Comparison of ENCODE assay signal across 9 cellular contexts in genomic region chr19:44746616-44746945, GRCh38. TPM values are rescaled to one million over a fixed set of nuclear protein-coding genes. Genes with fewer than 3 reads are reported as not detected.
DNase-seq lines count a peak whose midpoint lies in the region; ATAC-seq and TF ChIP-seq lines count a peak whose summit lies in the region.
"Had no signal": no experiment of that assay in that cellular context is flagged by ENCODE, and none has a peak within 500 bp of the region (broad histone marks: within the 10 kb centered on the region; RNA-seq: fewer than 3 reads in every experiment).

No MANE protein-coding gene starts in this region.

- H3K9me3 Mint-ChIP-seq in CD8-positive, alpha-beta T cell = no peaks in the 10 kb centered on the region

- TF ChIP-seq POLR2A in esophagus muscularis mucosa (IDR thresholded peaks at IDR 0.05; ENCODE audit: low read depth) (no peak), prostate gland (IDR thresholded peaks at IDR 0.05) (no peak)

- no peak for TF ChIP-seq EP300 in esophagus muscularis mucosa (IDR thresholded peaks at IDR 0.05)

- peaks cover 11% of the 10 kb centered on the region for H3K36me3 Mint-ChIP-seq in CD8-positive, alpha-beta T cell

- peaks cover 36% of the 10 kb centered on the region for H3K4me1 ChIP-seq in CD8-positive, alpha-beta T cell (ENCODE audit: insufficient read depth, low read length)
- H3K4me1 ChIP-seq in Panc1 (ENCODE audit: control insufficient read depth, insufficient read depth, low read length) = peaks cover 40% of the 10 kb centered on the region
- peaks cover 62 to 94% (median 89%) of the 10 kb centered on the region in 4 donors for H3K4me1 ChIP-seq in esophagus muscularis mucosa
- peaks cover 31% of the 10 kb centered on the region for H3K4me1 ChIP-seq in prostate gland (replicated peaks)

- no peak for ATAC-seq in CD8-positive, alpha-beta T cell
- no peak for ATAC-seq in Panc1
- ATAC-seq in sciatic nerve = no peak

- H3K27ac Mint-ChIP-seq in CD8-positive, alpha-beta T cell = peak overlapping the region; percentile 87

- no peaks in the 10 kb centered on the region for H3K27me3 ChIP-seq in CD8-positive, alpha-beta T cell (ENCODE audit: insufficient read depth, low read length)
- H3K27me3 ChIP-seq in Panc1 (ENCODE audit: control insufficient read depth, insufficient read depth, low read length) (no peaks in the 10 kb centered on the region), esophagus muscularis mucosa (no peaks in the 10 kb centered on the region), prostate gland (replicated peaks; ENCODE audit: insufficient read depth) (no peaks in the 10 kb centered on the region)

- peaks cover 44% of the 10 kb centered on the region for H3K4me1 Mint-ChIP-seq in CD8-positive, alpha-beta T cell (ENCODE audit: low read depth)

- 86% methylated on average over 5 of the region's 5 CpGs for WGBS in esophagus muscularis mucosa
- 76% methylated on average over 5 of the region's 5 CpGs for WGBS in prostate gland

- TF ChIP-seq CTCF in CD8-positive, alpha-beta T cell (IDR thresholded peaks at IDR 0.05) = no peak
- TF ChIP-seq CTCF in Panc1 (IDR thresholded peaks at IDR 0.05) = no peak
- TF ChIP-seq CTCF in esophagus muscularis mucosa (IDR thresholded peaks at IDR 0.05) = no peak
- TF ChIP-seq CTCF in prostate gland (IDR thresholded peaks at IDR 0.05) = no peak

- H3K4me3 Mint-ChIP-seq in CD8-positive, alpha-beta T cell = peak overlapping the region; percentile 71

- intact Hi-C loops in CD8-positive, alpha-beta T cell (cut with DNase I, micrococcal nuclease) = loop anchor here (2.0 to 5.0 kb wide), 2 partner anchors 22 to 836 kb away; partner anchors contain the start of gene OPA3 (in 1 of the 2)
- intact Hi-C loops in Panc1 (cut with micrococcal nuclease; ENCODE audit: unreplicated experiment) = no loop called here
- intact Hi-C loops in esophagus muscularis mucosa (cut with DNase I) = no loop called here
- intact Hi-C loops in prostate gland (cut with DNase I) = no loop called here
- intact Hi-C loops in sciatic nerve (cut with DNase I) = no loop called here

- POLR2A ChIA-PET in CD8-positive, alpha-beta T cell (lab: Charles Lee) = no interaction called here
- POLR2A ChIA-PET in Panc1 (lab: Charles Lee) = no interaction called here

- no peak overlapping the region for H3K27ac ChIP-seq in CD8-positive, alpha-beta T cell (ENCODE audit: low read depth, low read length)
- peak overlapping the region; percentile 92 for H3K27ac ChIP-seq in Panc1 (ENCODE audit: low read length)
- H3K27ac ChIP-seq in esophagus muscularis mucosa (replicated peaks in 1 of 4) = peak overlapping the region; percentile 89 to 96 (median 94)
- H3K27ac ChIP-seq in prostate gland = peak overlapping the region; percentile 96

- DNase-seq in CD8-positive, alpha-beta T cell = no peak
- DNase-seq in Panc1 (ENCODE audit: low read depth, low spot score) (no peak), esophagus muscularis mucosa (ENCODE audit: extremely low spot score) (no peak), prostate gland (ENCODE audit: low spot score) (no peak), NCI-H510A treated with DMSO at 0.1 percent for 48 hours (lab: John Stamatoyannopoulos, UW) (no peak), KG1 (lab: John Stamatoyannopoulos, UW) (no peak), NCI-H524 (lab: John Stamatoyannopoulos, UW) (no peak), sciatic nerve (ENCODE audit: low spot score) (no peak)
- DNase-seq: retina had no signal

- in situ Hi-C loops in Panc1 (cut with HindIII; ENCODE audit: low pct_unique_long_range_greater_than_20kb, low sequenced_read_pairs) = no loop called here

- no TSS peak for BruUV-seq in Panc1 (replicated peaks; lab: Mats Ljungman, UMichigan)

- H3K9me3 ChIP-seq in CD8-positive, alpha-beta T cell (ENCODE audit: low read length) = no peaks in the 10 kb centered on the region
- H3K9me3 ChIP-seq in Panc1 (ENCODE audit: control insufficient read depth, insufficient read depth, low read depth, low read length) (no peaks in the 10 kb centered on the region), esophagus muscularis mucosa (no peaks in the 10 kb centered on the region), prostate gland (no peaks in the 10 kb centered on the region)

- CTCF ChIA-PET in CD8-positive, alpha-beta T cell (lab: Charles Lee) = no interaction called here
- CTCF ChIA-PET in Panc1 (lab: Charles Lee) = no interaction called here

- no peaks in the 10 kb centered on the region for H3K27me3 Mint-ChIP-seq in CD8-positive, alpha-beta T cell (ENCODE audit: low read depth)

- H3K4me3 ChIP-seq in CD8-positive, alpha-beta T cell (ENCODE audit: low read depth, low read length) = no peak overlapping the region
- H3K4me3 ChIP-seq in Panc1 (ENCODE audit: low read depth in 2 of 2, low read length in 2 of 2) = no peak overlapping the region
- peak overlapping the region in 1 of 4 donors; percentile 83 for H3K4me3 ChIP-seq in esophagus muscularis mucosa
- no peak overlapping the region for H3K4me3 ChIP-seq in prostate gland

- H3K36me3 ChIP-seq in CD8-positive, alpha-beta T cell (ENCODE audit: insufficient read depth, low read length) = no peaks in the 10 kb centered on the region
- H3K36me3 ChIP-seq in Panc1 (ENCODE audit: control insufficient read depth, insufficient read depth, low read length) (no peaks in the 10 kb centered on the region; the same call in 1 of the 2 replicates), esophagus muscularis mucosa (peaks cover 0 to 19% (median 8%) of the 10 kb centered on the region in 4 donors), prostate gland (no peaks in the 10 kb centered on the region)

RNA-seq across cellular contexts. Expression of gene BCL3, which starts 1.9 kb away (rescaled TPM):
- total RNA-seq in CD8-positive, alpha-beta T cell = 100 to 1,000 TPM; 107 to 116 TPM
- total RNA-seq in Panc1 (2021; ENCODE audit: unreplicated experiment) (48.5 TPM), esophagus muscularis mucosa (100 to 1,000 TPM in 1 of 4 donors, 10 to 100 TPM in 2, 1 to 10 TPM in 1; 10.0 to 147 (median 20.2) TPM), prostate gland (10 to 100 TPM; 22.6 to 44.0 TPM), sciatic nerve (117 TPM)
- 80.9 TPM for polyA plus RNA-seq in Panc1 (2012; ENCODE audit: insufficient read length)

RNA-seq across cellular contexts. Expression of gene CBLC, which starts 31.1 kb away (rescaled TPM):
- total RNA-seq in CD8-positive, alpha-beta T cell = not detected
- 0.80 TPM for total RNA-seq in Panc1 (2021; ENCODE audit: unreplicated experiment)
- 2.3 TPM for polyA plus RNA-seq in Panc1 (2012; ENCODE audit: insufficient read length)
- total RNA-seq in esophagus muscularis mucosa = under 1 TPM in 2 of 4 donors, not detected in 2; 0.34 to 0.50 TPM
- total RNA-seq in prostate gland = 10 to 100 TPM; 30.1 to 33.6 TPM
- total RNA-seq in sciatic nerve = not detected

RNA-seq across cellular contexts. Expression of gene CEACAM16, which starts 47.6 kb away (rescaled TPM):
- not detected for total RNA-seq in CD8-positive, alpha-beta T cell
- total RNA-seq in Panc1 (2021; ENCODE audit: unreplicated experiment) (not detected), esophagus muscularis mucosa (not detected), prostate gland (not detected), sciatic nerve (not detected)
- not detected for polyA plus RNA-seq in Panc1 (2012; ENCODE audit: insufficient read length)

Comparison
In these comparisons a context has a peak if more than half of its experiments do, and no peak if none do; other contexts are left out.
1. RNA of gene CBLC, which starts 31.1 kb away (total RNA-seq): 30.1 to 33.6 TPM in prostate gland; 0.80 TPM in Panc1 (single experiment), 0.34 to 0.50 TPM in esophagus muscularis mucosa, not detected in sciatic nerve (single experiment) and not detected in CD8-positive, alpha-beta T cell; every median in the first group is over 10 times any median in the second.
2. intact Hi-C loops: an anchor here in CD8-positive, alpha-beta T cell (2.0 to 5.0 kb wide); none called in Panc1, esophagus muscularis mucosa, prostate gland and sciatic nerve.